23 cellular contexts compared by ENCODE assay signal in the genomic region with DNA sequence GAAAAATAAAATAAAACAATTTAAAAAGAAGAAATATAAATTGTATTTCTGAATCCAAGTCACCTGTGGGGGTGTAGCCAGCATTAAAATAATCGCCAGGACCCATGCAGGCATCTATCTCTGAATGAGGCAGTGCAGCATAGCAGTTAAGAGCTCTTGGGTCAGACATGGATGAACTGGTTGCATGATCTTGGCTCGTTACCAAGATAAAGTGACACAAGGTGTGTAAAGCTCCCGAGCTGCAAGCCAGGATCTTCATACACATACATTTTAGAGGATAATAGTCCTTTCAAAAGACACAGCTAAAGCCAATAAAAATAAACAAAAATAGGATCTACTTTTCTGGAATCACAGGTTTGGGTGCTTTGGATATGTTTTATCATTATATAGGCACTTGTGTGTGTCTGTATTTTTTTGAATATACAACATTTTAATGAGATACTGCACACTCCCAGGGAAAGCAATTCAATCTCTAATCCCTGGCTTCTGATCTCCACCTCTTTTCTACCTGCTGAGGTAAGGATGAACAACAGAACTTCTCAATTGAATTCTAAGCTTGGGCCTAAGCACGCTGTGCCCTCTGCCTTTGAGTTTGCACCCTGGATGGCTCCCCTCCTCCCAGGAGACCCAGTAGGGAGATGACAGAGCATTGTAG. TPM values are rescaled to one million over a fixed set of nuclear protein-coding genes. Genes with fewer than 3 reads are reported as not detected.
"Had no signal": no experiment of that assay in that cellular context is flagged by ENCODE, and none has a peak within 500 bp of the region (broad histone marks: within the 10 kb centered on the region; RNA-seq: fewer than 3 reads in every experiment).

No MANE protein-coding gene starts in this region.

- H3K27me3 ChIP-seq: right atrium auricular region, upper lobe of left lung had no signal

- H3K4me3 ChIP-seq: gastrocnemius medialis, heart left ventricle, left ventricle myocardium inferior, right atrium auricular region, suprapubic skin, upper lobe of left lung had no signal

- ATAC-seq: gastrocnemius medialis, heart left ventricle had no signal

- DNase-seq: activated B cell treated with CpG ODN at 0.5 μM for 24 hours; activated CD4-positive, alpha-beta memory T cell treated with anti-CD3 and anti-CD28 coated beads for 36 hours; activated CD4-positive, alpha-beta T cell treated with anti-CD3 and anti-CD28 coated beads for 4 hours; activated T-cell treated with anti-CD3 and anti-CD28 coated beads for 4 hours; cerebellar nuclear complex; cortex of kidney; gastrocnemius medialis; heart left ventricle; kidney; left ventricle myocardium inferior; mammary epithelial cell; midbrain; upper lobe of left lung had no signal

- H3K9me3 ChIP-seq: gastrocnemius medialis, heart left ventricle, left ventricle myocardium inferior, right atrium auricular region, suprapubic skin, upper lobe of left lung had no signal

- FAIRE-seq: bronchial epithelial cell, endometrium, kidney had no signal

- H3K36me3 ChIP-seq: gastrocnemius medialis, heart left ventricle, left ventricle myocardium inferior, right atrium auricular region, suprapubic skin, upper lobe of left lung had no signal

- H3K27ac ChIP-seq: gastrocnemius medialis, heart left ventricle, left ventricle myocardium inferior, right atrium auricular region, suprapubic skin, upper lobe of left lung had no signal

RNA-seq across cellular contexts. Expression of gene TRIM10, which starts 8.9 kb away (rescaled TPM):
- total RNA-seq: activated B cell treated with CpG ODN at 0.5 μM for 24 hours, bronchial epithelial cell, gastrocnemius medialis, heart left ventricle, left ventricle myocardium inferior, mammary epithelial cell, myocyte, progenitor cell of endocrine pancreas, right atrium auricular region had no signal
- polyA plus RNA-seq: esophagus, heart left ventricle, mammary epithelial cell, neural cell had no signal

RNA-seq across cellular contexts. Expression of gene TRIM15, which starts 11.2 kb away (rescaled TPM):
- total RNA-seq: activated B cell treated with CpG ODN at 0.5 μM for 24 hours, bronchial epithelial cell, heart left ventricle, left ventricle myocardium inferior, mammary epithelial cell, myocyte, omental fat pad, progenitor cell of endocrine pancreas, right atrium auricular region, skeletal muscle tissue had no signal
- polyA plus RNA-seq: esophagus, heart left ventricle, neural cell had no signal

RNA-seq across cellular contexts. Expression of gene TRIM40, which starts 16.2 kb away (rescaled TPM):
- total RNA-seq: activated B cell treated with CpG ODN at 0.5 μM for 24 hours; activated CD4-positive, alpha-beta memory T cell treated with anti-CD3 and anti-CD28 coated beads for 36 hours; bronchial epithelial cell; gastrocnemius medialis; heart left ventricle; kidney; left ventricle myocardium inferior; mammary epithelial cell; myocyte; omental fat pad; progenitor cell of endocrine pancreas; right atrium auricular region; skeletal muscle tissue; suprapubic skin; upper lobe of left lung had no signal
- polyA plus RNA-seq: heart left ventricle, mammary epithelial cell, neural cell had no signal

RNA-seq across cellular contexts. Expression of gene TRIM31, which starts 39.3 kb away (rescaled TPM):
- total RNA-seq: activated B cell treated with CpG ODN at 0.5 μM for 24 hours; activated CD4-positive, alpha-beta memory T cell treated with anti-CD3 and anti-CD28 coated beads for 36 hours; bronchial epithelial cell; heart left ventricle; left ventricle myocardium inferior; mammary epithelial cell; myocyte; omental fat pad; progenitor cell of endocrine pancreas; right atrium auricular region; skeletal muscle tissue had no signal
- polyA plus RNA-seq: heart left ventricle, neural cell had no signal
